ENCODE assay signal across 8 cellular contexts in genomic region chr19:36773223-36773579, GRCh38. TPM values are rescaled to one million over a fixed set of nuclear protein-coding genes. Genes with fewer than 3 reads are reported as not detected.
A peak's percentile ranks its signal among the peaks of the same experiment; 100 is the strongest.
DNase-seq lines count a peak whose midpoint lies in the region; ATAC-seq and TF ChIP-seq lines count a peak whose summit lies in the region.

No MANE protein-coding gene starts in this region.

- peaks cover 18% of the 10 kb centered on the region for H3K36me3 ChIP-seq in HUES48 (ENCODE audit: control insufficient read depth, insufficient read depth, low read length)

- H3K36me3 Mint-ChIP-seq in neural crest cell (ENCODE audit: low read depth): peaks cover 41% of the 10 kb centered on the region

- H3K4me1 ChIP-seq in HUES48 (ENCODE audit: control insufficient read depth, insufficient read depth, low read length): no peaks in the 10 kb centered on the region

- intact Hi-C loops in sciatic nerve (cut with DNase I): no loop called here

- no peak for DNase-seq in GM12865 (ENCODE audit: low read depth)
- DNase-seq in choroid plexus epithelial cell (ENCODE audit: low read depth): no peak
- DNase-seq in neural crest cell (ENCODE audit: low read depth, low spot score): no peak
- no peak for DNase-seq in NCI-H2107 treated with DMSO at 0.1 percent for 48 hours (lab: John Stamatoyannopoulos, UW; ENCODE audit: unreplicated experiment)
- no peak for DNase-seq in NCI-H1417 treated with DMSO at 0.1 percent for 48 hours (lab: John Stamatoyannopoulos, UW)
- DNase-seq in sciatic nerve (ENCODE audit: low spot score): no peak

- peaks cover 21% of the 10 kb centered on the region for H3K4me1 Mint-ChIP-seq in neural crest cell

- H3K27ac ChIP-seq in HUES48 (ENCODE audit: low read depth, low read length): no peak overlapping the region

- no peak for TF ChIP-seq CTCF in GM12865 (IDR thresholded peaks at IDR 0.05; ENCODE audit: insufficient read depth, low read depth, low read length, missing control alignments)
- no peak for TF ChIP-seq CTCF in choroid plexus epithelial cell (conservative IDR thresholded peaks at IDR 0.05; ENCODE audit: low read depth, low read length)
- no peak for TF ChIP-seq CTCF in neural crest cell (conservative IDR thresholded peaks at IDR 0.05)

- H3K4me3 Mint-ChIP-seq in neural crest cell: peak overlapping the region; percentile 96

- no peak for ATAC-seq in GM21360 (IDR thresholded peaks at IDR 0.05; ENCODE audit: unreplicated experiment)
- no peak for ATAC-seq in sciatic nerve

- no peaks in the 10 kb centered on the region for H3K27me3 Mint-ChIP-seq in neural crest cell (ENCODE audit: low read depth)

- no peak overlapping the region for H3K27ac Mint-ChIP-seq in neural crest cell (ENCODE audit: unreplicated experiment)

- peaks cover 10% of the 10 kb centered on the region; the same call in 1 of the 2 replicates for H3K9me3 ChIP-seq in HUES48 (ENCODE audit: control insufficient read depth, insufficient read depth, low read length)

- H3K9me3 Mint-ChIP-seq in neural crest cell: peaks cover 11% of the 10 kb centered on the region

- peak overlapping the region; percentile 94 for H3K9ac ChIP-seq in HUES48 (ENCODE audit: low read depth, low read length)

- H3K4me3 ChIP-seq in GM12865 (ENCODE audit: low read depth, low read length): peak overlapping the region; percentile 70
- peak overlapping the region; percentile 96 for H3K4me3 ChIP-seq in HUES48 (ENCODE audit: low read depth, low read length)
- H3K4me3 ChIP-seq in choroid plexus epithelial cell (ENCODE audit: low read depth, low read length): peak overlapping the region; percentile 91

- H3K27me3 ChIP-seq in HUES48 (ENCODE audit: control insufficient read depth, insufficient read depth, low read length): no peaks in the 10 kb centered on the region

RNA-seq across cellular contexts. Expression of gene ZNF850, which starts 0.6 kb away (rescaled TPM):
- 13.5 and 16.7 TPM in 2 replicates for total RNA-seq in neural crest cell
- total RNA-seq in sciatic nerve: 4.5 TPM
